ENCODE assay signal across 1 cellular context in the genomic region with DNA sequence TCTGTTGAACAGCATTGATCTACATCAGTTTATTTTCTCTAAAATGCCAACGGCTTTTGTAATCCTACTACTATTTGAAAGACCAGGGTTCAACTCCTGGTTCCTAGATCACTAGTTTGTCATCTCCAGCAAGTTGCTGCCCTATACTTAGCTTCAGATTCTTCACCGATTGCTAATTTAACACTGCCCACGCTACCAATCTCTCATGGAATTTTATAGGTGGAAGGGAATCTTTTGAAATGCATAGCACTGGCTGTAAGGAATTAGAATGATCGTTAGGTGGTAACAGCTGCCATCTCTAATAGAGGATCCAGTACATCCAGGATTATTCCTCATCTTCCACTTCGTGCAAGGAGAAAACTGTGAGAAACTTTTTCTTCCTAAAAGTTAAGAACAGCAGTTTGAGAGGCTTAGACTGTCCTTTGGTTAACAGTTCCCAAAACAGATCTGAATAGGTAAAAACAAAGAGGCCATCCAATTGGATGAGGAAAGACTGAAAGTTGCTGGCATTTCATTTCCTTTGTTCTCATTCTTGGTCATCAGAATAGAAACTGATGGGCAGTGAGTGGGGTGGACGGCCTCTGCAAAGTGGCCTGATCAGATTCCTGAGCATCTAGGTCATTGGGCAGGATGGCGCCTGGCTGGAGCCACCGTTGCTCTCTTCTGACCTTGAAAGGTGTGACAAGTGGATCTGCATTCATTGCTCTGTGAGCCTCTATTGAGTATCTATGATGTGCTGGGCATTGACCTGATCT.
TF ChIP-seq lines count a peak whose summit lies in the region.

No MANE protein-coding gene starts in this region.

TF ChIP-seq in Ishikawa, 13 proteins besides CTCF, POLR2A, EP300 and RAD21 (continued from another document):
- TF ChIP-seq, protein P1, sequence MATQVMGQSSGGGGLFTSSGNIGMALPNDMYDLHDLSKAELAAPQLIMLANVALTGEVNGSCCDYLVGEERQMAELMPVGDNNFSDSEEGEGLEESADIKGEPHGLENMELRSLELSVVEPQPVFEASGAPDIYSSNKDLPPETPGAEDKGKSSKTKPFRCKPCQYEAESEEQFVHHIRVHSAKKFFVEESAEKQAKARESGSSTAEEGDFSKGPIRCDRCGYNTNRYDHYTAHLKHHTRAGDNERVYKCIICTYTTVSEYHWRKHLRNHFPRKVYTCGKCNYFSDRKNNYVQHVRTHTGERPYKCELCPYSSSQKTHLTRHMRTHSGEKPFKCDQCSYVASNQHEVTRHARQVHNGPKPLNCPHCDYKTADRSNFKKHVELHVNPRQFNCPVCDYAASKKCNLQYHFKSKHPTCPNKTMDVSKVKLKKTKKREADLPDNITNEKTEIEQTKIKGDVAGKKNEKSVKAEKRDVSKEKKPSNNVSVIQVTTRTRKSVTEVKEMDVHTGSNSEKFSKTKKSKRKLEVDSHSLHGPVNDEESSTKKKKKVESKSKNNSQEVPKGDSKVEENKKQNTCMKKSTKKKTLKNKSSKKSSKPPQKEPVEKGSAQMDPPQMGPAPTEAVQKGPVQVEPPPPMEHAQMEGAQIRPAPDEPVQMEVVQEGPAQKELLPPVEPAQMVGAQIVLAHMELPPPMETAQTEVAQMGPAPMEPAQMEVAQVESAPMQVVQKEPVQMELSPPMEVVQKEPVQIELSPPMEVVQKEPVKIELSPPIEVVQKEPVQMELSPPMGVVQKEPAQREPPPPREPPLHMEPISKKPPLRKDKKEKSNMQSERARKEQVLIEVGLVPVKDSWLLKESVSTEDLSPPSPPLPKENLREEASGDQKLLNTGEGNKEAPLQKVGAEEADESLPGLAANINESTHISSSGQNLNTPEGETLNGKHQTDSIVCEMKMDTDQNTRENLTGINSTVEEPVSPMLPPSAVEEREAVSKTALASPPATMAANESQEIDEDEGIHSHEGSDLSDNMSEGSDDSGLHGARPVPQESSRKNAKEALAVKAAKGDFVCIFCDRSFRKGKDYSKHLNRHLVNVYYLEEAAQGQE (IDR thresholded peaks at IDR 0.05; ENCODE audit: low read depth), result no peak
- 0 out of 2 replicates have a peak, but pooled peaks have one; percentile 20 for TF ChIP-seq NFIC (IDR thresholded peaks at IDR 0.05)
